In the genomic region with DNA sequence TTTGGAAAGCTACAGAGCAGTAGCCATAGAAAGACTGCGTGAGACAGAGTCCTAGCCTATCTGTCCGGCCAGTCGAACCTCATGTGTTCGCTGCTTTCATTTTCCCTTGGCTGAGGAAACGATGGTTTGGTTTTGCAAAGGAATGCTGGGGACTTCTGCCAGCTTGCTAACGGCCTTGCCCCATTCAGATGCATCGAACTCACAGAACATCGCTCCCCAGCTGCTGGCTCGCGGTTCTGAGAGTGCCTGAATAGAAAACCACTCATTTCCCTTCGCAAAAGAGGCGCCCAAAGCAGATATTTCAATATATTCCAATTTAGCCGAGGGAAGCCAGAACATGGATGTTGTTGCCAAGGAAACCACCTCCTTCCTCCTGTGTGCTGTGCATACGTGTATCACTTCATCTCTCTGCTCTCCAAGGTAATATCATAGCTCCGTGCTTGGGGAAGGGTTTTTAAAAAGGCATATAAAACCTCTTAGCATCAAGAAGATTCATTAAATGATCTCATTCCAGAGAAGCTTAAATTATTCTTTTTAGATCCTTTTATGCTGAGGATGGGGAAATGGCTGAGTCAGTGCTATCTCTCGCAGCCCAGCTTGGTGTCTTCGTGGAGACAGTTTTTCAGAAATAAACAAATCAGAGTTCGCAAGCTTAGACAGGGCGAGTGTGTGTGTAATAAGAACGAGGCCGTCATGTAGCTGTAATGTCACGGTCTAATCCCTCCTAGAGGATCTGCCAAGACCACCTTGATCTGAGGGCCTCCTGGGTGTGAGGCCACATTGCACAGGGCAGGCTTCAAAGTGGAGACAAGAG, we compare ENCODE assay signal across 11 cellular contexts.
A peak's percentile ranks its signal among the peaks of the same experiment; 100 is the strongest.
DNase-seq lines count a peak whose midpoint lies in the region; ATAC-seq lines count a peak whose summit lies in the region.
"Had no signal": no experiment of that assay in that cellular context is flagged by ENCODE, and none has a peak within 500 bp of the region (broad histone marks: within the 10 kb centered on the region; RNA-seq: fewer than 3 reads in every experiment).

No MANE protein-coding gene starts in this region.

- no peak overlapping the region for H3K9ac ChIP-seq in mucosa of rectum (ENCODE audit: low read depth in 1 of 2, low read length in 2 of 2)

- no peaks in the 10 kb centered on the region for H3K9me3 ChIP-seq in mucosa of rectum (ENCODE audit: control insufficient read depth in 2 of 2, low read length in 2 of 2)

- peak; percentile 12 for DNase-seq in NCI-H82 (lab: John Stamatoyannopoulos, UW)
- DNase-seq in NCI-H82 treated with DMSO at 0.1 percent for 48 hours (lab: John Stamatoyannopoulos, UW; ENCODE audit: unreplicated experiment) = no peak
- peak; percentile 50 for DNase-seq in ureter (ENCODE audit: low spot score)
- no peak for DNase-seq in NCI-H774 (lab: John Stamatoyannopoulos, UW)
- DNase-seq: activated naive CD4-positive, alpha-beta T cell treated with anti-CD3 and anti-CD28 coated beads, Interleukin-2, amount 50 U/mL, for 16 hours; Karpas-422; WERI-Rb-1 had no signal

- no peaks in the 10 kb centered on the region for H3K4me1 ChIP-seq in mucosa of rectum (ENCODE audit: control insufficient read depth in 2 of 2, insufficient read depth in 2 of 2, low read length in 2 of 2)

- H3K36me3 ChIP-seq in mucosa of rectum (ENCODE audit: control insufficient read depth in 2 of 2, insufficient read depth in 2 of 2, low read length in 2 of 2) = no peaks in the 10 kb centered on the region
- H3K36me3 ChIP-seq: WERI-Rb-1 had no signal

- H3K27ac ChIP-seq in cingulate gyrus (ENCODE audit: low read depth, low read length) = peak overlapping the region; percentile 90
- peak overlapping the region; percentile 34 to 40 for H3K27ac ChIP-seq in mucosa of rectum (ENCODE audit: low read depth in 2 of 2, low read length in 2 of 2)
- H3K27ac ChIP-seq: WERI-Rb-1 had no signal

- H3K27me3 ChIP-seq in mucosa of rectum (ENCODE audit: control insufficient read depth in 2 of 2, insufficient read depth in 2 of 2, low read length in 2 of 2) = peaks cover 0 to 3% of the 10 kb centered on the region in 2 donors

- ATAC-seq in GM18870 (IDR thresholded peaks at IDR 0.05; ENCODE audit: unreplicated experiment) = no peak
- ATAC-seq in HG03520 (IDR thresholded peaks at IDR 0.05; ENCODE audit: unreplicated experiment) = no peak

- peak overlapping the region; percentile 21 to 45 for H3K4me3 ChIP-seq in mucosa of rectum (ENCODE audit: low read length in 2 of 2)

Comparison
In these comparisons a context has a peak if more than half of its experiments do, and no peak if none do; other contexts are left out.
1. DNase-seq: peak in NCI-H82 (single experiment) and ureter (single experiment); none in NCI-H82 treated with DMSO at 0.1 percent for 48 hours (single experiment) and NCI-H774 (single experiment).